Comparison of ENCODE assay signal across 8 cellular contexts in genomic region chr18:5975111-5975622, GRCh38.
A peak's percentile ranks its signal among the peaks of the same experiment; 100 is the strongest.
DNase-seq lines count a peak whose midpoint lies in the region; ATAC-seq and TF ChIP-seq lines count a peak whose summit lies in the region.

No MANE protein-coding gene starts in this region.

- no peak for TF ChIP-seq CTCF in GM10266 (IDR thresholded peaks at IDR 0.05; ENCODE audit: control insufficient read depth, insufficient read depth, low read depth, missing control alignments)

- DNase-seq in GM10266 (ENCODE audit: extremely low spot score) (peak; percentile 54), HS-5 (ENCODE audit: low read depth) (peak; percentile 23), foreskin melanocyte (peak; percentile 75), NCI-H1417 treated with DMSO at 0.1 percent for 48 hours (lab: John Stamatoyannopoulos, UW) (no peak), putamen (ENCODE audit: low spot score) (no peak)
- DNase-seq in effector CD8-positive, alpha-beta T cell (lab: John Stamatoyannopoulos, UW) = no peak
- DNase-seq in activated T-cell treated with anti-CD3 and anti-CD28 coated beads, Interleukin-2, amount 50 U/mL, for 24 hours = no peak

- H3K27ac Mint-ChIP-seq in activated T-cell treated with anti-CD3 and anti-CD28 coated beads, Interleukin-2, amount 50 U/mL, for 24 hours = no peak overlapping the region

- H3K27me3 Mint-ChIP-seq in activated T-cell treated with anti-CD3 and anti-CD28 coated beads, Interleukin-2, amount 50 U/mL, for 24 hours = no peaks in the 10 kb centered on the region

- H3K9me3 Mint-ChIP-seq in activated T-cell treated with anti-CD3 and anti-CD28 coated beads, Interleukin-2, amount 50 U/mL, for 24 hours = no peaks in the 10 kb centered on the region

- H3K4me1 Mint-ChIP-seq in activated T-cell treated with anti-CD3 and anti-CD28 coated beads, Interleukin-2, amount 50 U/mL, for 24 hours (ENCODE audit: low read depth) = peaks cover 17% of the 10 kb centered on the region

- no peaks in the 10 kb centered on the region for H3K36me3 Mint-ChIP-seq in activated T-cell treated with anti-CD3 and anti-CD28 coated beads, Interleukin-2, amount 50 U/mL, for 24 hours (ENCODE audit: low read depth)

- H3K4me3 Mint-ChIP-seq in activated T-cell treated with anti-CD3 and anti-CD28 coated beads, Interleukin-2, amount 50 U/mL, for 24 hours = no peak overlapping the region

- ATAC-seq in GM21526 (IDR thresholded peaks at IDR 0.05; ENCODE audit: low FRiP score, unreplicated experiment) = peak; percentile 70

Comparison
In these comparisons a context has a peak if more than half of its experiments do, and no peak if none do; other contexts are left out.
1. DNase-seq: peak in GM10266 (single experiment), HS-5 (single experiment) and foreskin melanocyte (single experiment); none in NCI-H1417 treated with DMSO at 0.1 percent for 48 hours (single experiment), putamen (single experiment), effector CD8-positive, alpha-beta T cell (single experiment) and activated T-cell treated with anti-CD3 and anti-CD28 coated beads, Interleukin-2, amount 50 U/mL, for 24 hours (single experiment).